ENCODE assay signal across 8 cellular contexts in genomic region chr3:136862611-136862951, GRCh38. TPM values are rescaled to one million over a fixed set of nuclear protein-coding genes. Genes with fewer than 3 reads are reported as not detected.
A peak's percentile ranks its signal among the peaks of the same experiment; 100 is the strongest.
DNase-seq lines count a peak whose midpoint lies in the region; ATAC-seq and TF ChIP-seq lines count a peak whose summit lies in the region.

No MANE protein-coding gene starts in this region.

- H3K4me3 Mint-ChIP-seq in brain = peak overlapping the region; percentile 91 to 99 (median 97)

- DNase-seq in DND-41 = peak; percentile 58
- DNase-seq in KG1 (lab: John Stamatoyannopoulos, UW) = peak; percentile 31
- no peak for DNase-seq in SK-N-MC (ENCODE audit: low read depth, low spot score)
- peak; percentile 64 for DNase-seq in iPS-NIHi11 (ENCODE audit: low spot score)
- no peak for DNase-seq in spleen
- no peak for DNase-seq in midbrain (lab: John Stamatoyannopoulos, UW)

- intact Hi-C loops in spleen (cut with DNase I; ENCODE audit: low total_unique reads) = loop anchor here (5.0 kb wide), 1 partner anchor 110 kb away; the partner anchor contains the start of gene STAG1

- H3K9ac ChIP-seq in DND-41 (ENCODE audit: low read depth, low read length) = peak overlapping the region; percentile 87
- peak overlapping the region; percentile 88 for H3K9ac ChIP-seq in SK-N-MC (ENCODE audit: insufficient read length)

- no peak for TF ChIP-seq CTCF in DND-41 (IDR thresholded peaks at IDR 0.05; ENCODE audit: borderline replicate concordance, extremely low read depth, low read length, poor library complexity, severe bottlenecking)
- TF ChIP-seq CTCF in brain (conservative IDR thresholded peaks at IDR 0.05) = peak in 1 of 2 experiments; percentile 12
- TF ChIP-seq CTCF in spleen (IDR thresholded peaks at IDR 0.05 in 8 of 11, conservative IDR thresholded peaks at IDR 0.05 in 3 of 11) = no peak

- TF ChIP-seq POLR2A in spleen (IDR thresholded peaks at IDR 0.05) = no peak

- 0 to 1% (median 0%) methylated on average over 3 to 27 of the region's 29 CpGs for WGBS in spleen, 5 donors

- H4K20me1 ChIP-seq in DND-41 (ENCODE audit: insufficient read depth, low read length) = peaks cover 7% of the 10 kb centered on the region; the same call in 1 of the 2 replicates

- H2AFZ ChIP-seq in DND-41 (ENCODE audit: low read depth, low read length) = peak overlapping the region; percentile 87

- H3K27me3 ChIP-seq in DND-41 (ENCODE audit: insufficient read depth, low read length, poor library complexity) (no peaks in the 10 kb centered on the region), spleen (replicated peaks in 1 of 7) (no peaks in the 10 kb centered on the region)

- peaks cover 62% of the 10 kb centered on the region for H3K36me3 Mint-ChIP-seq in brain

- peak overlapping the region; percentile 94 for H3K27ac ChIP-seq in DND-41 (ENCODE audit: low read length)
- H3K27ac ChIP-seq in SK-N-MC = 0 out of 2 replicates have a peak overlapping the region, but pooled peaks have one; percentile 66
- peak overlapping the region; percentile 94 to 98 (median 96) for H3K27ac ChIP-seq in spleen

- H3K9me3 Mint-ChIP-seq in brain = peaks cover 12 to 41% (median 19%) of the 10 kb centered on the region in 5 experiments

- H3K4me2 ChIP-seq in DND-41 (ENCODE audit: insufficient read depth, low read length) = peak overlapping the region; percentile 79

- ATAC-seq in DND-41 (ENCODE audit: insufficient read depth, low read depth) = peak; percentile 8
- ATAC-seq in GM21723 (IDR thresholded peaks at IDR 0.05; ENCODE audit: unreplicated experiment) = peak; percentile 34

- H3K4me3 ChIP-seq in DND-41 (ENCODE audit: low read depth in 1 of 2, low read length in 2 of 2) (peak overlapping the region; percentile 76 to 86), SK-N-MC (peak overlapping the region; percentile 98), spleen (peak overlapping the region; percentile 75 to 96 (median 88))

- peaks cover 93% of the 10 kb centered on the region for H3K79me2 ChIP-seq in DND-41 (ENCODE audit: insufficient read depth, low read length)

- H3K9me3 ChIP-seq in DND-41 (ENCODE audit: insufficient read depth, low read length, severe bottlenecking) = no peaks in the 10 kb centered on the region
- no peaks in the 10 kb centered on the region for H3K9me3 ChIP-seq in SK-N-MC (ENCODE audit: low read depth, low read length)
- no peaks in the 10 kb centered on the region for H3K9me3 ChIP-seq in spleen

- peaks cover 40% of the 10 kb centered on the region for H3K4me1 ChIP-seq in DND-41 (ENCODE audit: insufficient read depth, low read length)
- peaks cover 8 to 81% (median 37%) of the 10 kb centered on the region in 6 donors for H3K4me1 ChIP-seq in spleen

- H3K27ac Mint-ChIP-seq in brain = peak overlapping the region; percentile 95 to 99 (median 98)

- H3K27me3 Mint-ChIP-seq in brain = peaks cover 11% of the 10 kb centered on the region

- peaks cover 64% of the 10 kb centered on the region for H3K4me1 Mint-ChIP-seq in brain

- peaks cover 11% of the 10 kb centered on the region; the same call in 1 of the 2 replicates for H3K36me3 ChIP-seq in DND-41 (ENCODE audit: insufficient read depth, low read length)
- H3K36me3 ChIP-seq in SK-N-MC (ENCODE audit: insufficient read depth, low read length) = peaks cover 3% of the 10 kb centered on the region
- H3K36me3 ChIP-seq in spleen = peaks cover 0 to 2% (median 0%) of the 10 kb centered on the region in 6 donors

RNA-seq across cellular contexts. Expression of gene NCK1, which starts 0.6 kb away (rescaled TPM):
- polyA plus RNA-seq in brain (ENCODE audit: insufficient read depth, low read depth, low replicate concordance) (12.9 TPM), spleen (10 to 100 TPM; 12.5 to 21.9 (median 19.5) TPM)
- 10 to 100 TPM; 41.9 to 54.7 (median 48.3) TPM for total RNA-seq in spleen

RNA-seq across cellular contexts. Expression of gene SLC35G2, which starts 43.7 kb away (rescaled TPM):
- 12.8 TPM for polyA plus RNA-seq in brain (ENCODE audit: insufficient read depth, low read depth, low replicate concordance)
- total RNA-seq in spleen = 1 to 10 TPM; 2.8 to 7.7 (median 4.1) TPM
- 1 to 10 TPM; 1.1 to 2.1 (median 1.6) TPM for polyA plus RNA-seq in spleen

Comparison
In these comparisons a context has a peak if more than half of its experiments do, and no peak if none do; other contexts are left out.
1. DNase-seq: peak in DND-41 (single experiment), KG1 (single experiment) and iPS-NIHi11 (single experiment); none in SK-N-MC (single experiment), spleen (single experiment) and midbrain (single experiment).
2. Peak in every context shown above with its lines, with median percentiles within 50 percentile points of each other: H3K27ac ChIP-seq and H3K4me3 ChIP-seq.